14 cellular contexts compared by ENCODE assay signal in the genomic region with DNA sequence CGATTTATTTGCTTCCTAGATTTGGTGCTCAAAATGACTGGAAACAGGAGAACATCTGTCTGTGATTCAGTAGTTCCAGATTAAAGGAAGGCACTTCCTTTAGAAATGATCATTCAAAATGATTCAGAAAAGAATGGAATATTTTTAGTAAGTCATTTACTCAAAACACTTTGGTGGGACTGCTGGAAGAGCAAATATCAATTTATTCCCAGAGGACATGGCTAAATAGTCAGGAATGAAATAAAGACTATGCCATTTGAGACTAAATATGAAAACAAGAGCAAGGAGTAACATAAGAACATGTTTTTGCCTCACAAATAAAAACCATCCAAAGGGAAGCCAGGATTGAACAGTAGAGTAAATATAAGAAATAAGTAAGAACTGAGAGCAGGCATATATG.
"Had no signal": no experiment of that assay in that cellular context is flagged by ENCODE, and none has a peak within 500 bp of the region (broad histone marks: within the 10 kb centered on the region; RNA-seq: fewer than 3 reads in every experiment).

No MANE protein-coding gene starts in this region.

- H3K4me1 ChIP-seq: esophagus muscularis mucosa, lower lobe of right lung, upper lobe of right lung had no signal

- H3K27ac ChIP-seq: esophagus muscularis mucosa, lower lobe of right lung, neutrophil, upper lobe of right lung had no signal

- H3K4me3 ChIP-seq: esophagus muscularis mucosa, lower lobe of right lung, upper lobe of right lung had no signal

- H3K9me3 ChIP-seq: esophagus muscularis mucosa, lower lobe of right lung, neutrophil, upper lobe of right lung had no signal

- H3K36me3 ChIP-seq: esophagus muscularis mucosa, lower lobe of right lung, neutrophil, upper lobe of right lung had no signal

- H3K27me3 ChIP-seq: esophagus muscularis mucosa, foreskin keratinocyte, neutrophil, upper lobe of right lung had no signal

- ATAC-seq: lower lobe of right lung; natural killer cell treated with Interleukin-12 subunit alpha and Interleukin-12 subunit beta and Interleukin-15 and Interleukin-18, amount 100 ng/mL, for 72 hours; stimulated activated naive CD8-positive, alpha-beta T cell treated with anti-CD3 and anti-CD28 coated beads, Interleukin-15, amount 100 ng/mL, for 72 hours; upper lobe of right lung had no signal

- DNase-seq: activated T-cell treated with anti-CD3 and anti-CD28 coated beads for 4 hours; anterior cingulate cortex; effector CD8-positive, alpha-beta T cell; glutamatergic neuron; hippocampal formation; lower lobe of right lung; small intestine; stimulated activated CD4-positive, alpha-beta T cell treated with anti-CD3 and anti-CD28 coated beads, Interleukin-2, amount 100 ng/mL, for 48 hours; stimulated activated naive CD8-positive, alpha-beta T cell treated with anti-CD3 and anti-CD28 coated beads, Interleukin-15, amount 100 ng/mL, for 72 hours; upper lobe of right lung had no signal
